In genomic region chr2:16194530-16194929, GRCh38 we compare ENCODE assay signal across 28 cellular contexts.
"Had no signal": no experiment of that assay in that cellular context is flagged by ENCODE, and none has a peak within 500 bp of the region (broad histone marks: within the 10 kb centered on the region; RNA-seq: fewer than 3 reads in every experiment).

No MANE protein-coding gene starts in this region.

- H3K4me3 ChIP-seq: coronary artery, esophagus squamous epithelium, gastrocnemius medialis, heart right ventricle, left lung, lower lobe of right lung, mucosa of descending colon had no signal

- H3K4me1 ChIP-seq: esophagus squamous epithelium, gastrocnemius medialis, heart right ventricle, left lung, lower lobe of right lung had no signal

- H3K9me3 Mint-ChIP-seq: dendritic cell treated with granulocyte-macrophage colony-stimulating factor and Interleukin-4, amounts not matched to agents 40 ng/mL and 50 ng/mL, for 4 days; endodermal cell; mesothelial cell of epicardium; naive thymus-derived CD8-positive, alpha-beta T cell had no signal

- DNase-seq: effector CD8-positive, alpha-beta T cell; effector memory CD8-positive, alpha-beta T cell; endodermal cell; erythroblast; esophagus squamous epithelium; foreskin fibroblast; foreskin melanocyte; gastrocnemius medialis; glutamatergic neuron; head of caudate nucleus; heart right ventricle; hippocampal formation; left cardiac atrium; left lung; left ventricle myocardium superior; lower lobe of right lung; mesenchymal stem cell; mucosa of descending colon; naive B cell; naive thymus-derived CD8-positive, alpha-beta T cell had no signal

- H3K27me3 ChIP-seq: esophagus squamous epithelium, gastrocnemius medialis, heart right ventricle, left lung had no signal

- H3K27me3 Mint-ChIP-seq: dendritic cell treated with granulocyte-macrophage colony-stimulating factor and Interleukin-4, amounts not matched to agents 40 ng/mL and 50 ng/mL, for 4 days; effector memory CD8-positive, alpha-beta T cell had no signal

- FAIRE-seq: endometrium, islet of Langerhans, keratinocyte had no signal

- H3K4me1 Mint-ChIP-seq: endodermal cell; naive B cell; naive thymus-derived CD8-positive, alpha-beta T cell had no signal

- H3K36me3 Mint-ChIP-seq: mesothelial cell of epicardium; naive B cell; naive thymus-derived CD8-positive, alpha-beta T cell had no signal

- H3K9me3 ChIP-seq: esophagus squamous epithelium, gastrocnemius medialis, left lung, lower lobe of right lung, mucosa of descending colon had no signal

- H3K27ac Mint-ChIP-seq: dendritic cell treated with granulocyte-macrophage colony-stimulating factor and Interleukin-4, amounts not matched to agents 40 ng/mL and 50 ng/mL, for 4 days; effector memory CD8-positive, alpha-beta T cell; endodermal cell; mesothelial cell of epicardium; naive B cell; naive thymus-derived CD8-positive, alpha-beta T cell had no signal

- H3K36me3 ChIP-seq: esophagus squamous epithelium, gastrocnemius medialis, heart right ventricle, left lung, lower lobe of right lung had no signal

- H3K27ac ChIP-seq: coronary artery, epithelial cell of prostate, esophagus squamous epithelium, gastrocnemius medialis, heart right ventricle, left lung, lower lobe of right lung had no signal

- H3K4me3 Mint-ChIP-seq: dendritic cell treated with granulocyte-macrophage colony-stimulating factor and Interleukin-4, amounts not matched to agents 40 ng/mL and 50 ng/mL, for 4 days; effector memory CD8-positive, alpha-beta T cell; endodermal cell; mesothelial cell of epicardium; naive B cell; naive thymus-derived CD8-positive, alpha-beta T cell had no signal

- ATAC-seq: effector memory CD8-positive, alpha-beta T cell; esophagus mucosa; gastrocnemius medialis; heart right ventricle; left cardiac atrium; left lung; left ventricle myocardium superior; lower lobe of right lung; mucosa of descending colon; naive thymus-derived CD8-positive, alpha-beta T cell had no signal
